Comparison of ENCODE assay signal across 15 cellular contexts in genomic region chr2:73604589-73604988, GRCh38. TPM values are rescaled to one million over a fixed set of nuclear protein-coding genes. Genes with fewer than 3 reads are reported as not detected.
"Had no signal": no experiment of that assay in that cellular context is flagged by ENCODE, and none has a peak within 500 bp of the region (broad histone marks: within the 10 kb centered on the region; RNA-seq: fewer than 3 reads in every experiment).

No MANE protein-coding gene starts in this region.

RNA-seq across cellular contexts. Expression of gene NAT8, which starts 37.6 kb away (rescaled TPM):
- total RNA-seq: activated CD4-positive, alpha-beta memory T cell treated with anti-CD3 and anti-CD28 coated beads, Interleukin-2, amount 10 ng/mL, durations not matched to agents 7 days and 5 days; activated CD4-positive, alpha-beta T cell treated with anti-CD3 and anti-CD28 coated beads for 36 hours; activated CD4-positive, alpha-beta T cell treated with anti-CD3 and anti-CD28 coated beads, Interleukin-2, amount 10 ng/mL, durations not matched to agents 7 days and 5 days; activated CD8-positive, alpha-beta memory T cell treated with anti-CD3 and anti-CD28 coated beads, Interleukin-2, amount 10 ng/mL, durations not matched to agents 7 days and 5 days; activated CD8-positive, alpha-beta T cell treated with anti-CD3 and anti-CD28 coated beads, Interleukin-2, amount 10 ng/mL, durations not matched to agents 7 days and 5 days; activated naive CD8-positive, alpha-beta T cell treated with anti-CD3 and anti-CD28 coated beads, Interleukin-2, amount 10 ng/mL, durations not matched to agents 7 days and 5 days; activated T-helper 2 cell treated with anti-CD3 and anti-CD28 coated beads, Interferon-gamma antibody, Interleukin-2, Interleukin-4, amounts not matched to agents 10 μg/mL and 5 μg/mL and 100 μg/mL, durations not matched to agents 14 hours and 24 hours and 36 hours; ascending aorta; cardiac septum; cerebellum; T-helper 1 cell treated with Interleukin-12 subunit alpha and Interleukin-12 subunit beta and Interleukin-4 antibody, amounts not matched to agents 30 ng/mL and 1 ng/mL, for 36 hours; T-helper 17 cell; T-helper 2 cell treated with Interferon-gamma antibody and Interleukin-4, amounts not matched to agents 100 ng/mL and 5 ng/mL, for 36 hours; WTC11 had no signal
- polyA plus RNA-seq: adipose tissue had no signal
